In the genomic region with DNA sequence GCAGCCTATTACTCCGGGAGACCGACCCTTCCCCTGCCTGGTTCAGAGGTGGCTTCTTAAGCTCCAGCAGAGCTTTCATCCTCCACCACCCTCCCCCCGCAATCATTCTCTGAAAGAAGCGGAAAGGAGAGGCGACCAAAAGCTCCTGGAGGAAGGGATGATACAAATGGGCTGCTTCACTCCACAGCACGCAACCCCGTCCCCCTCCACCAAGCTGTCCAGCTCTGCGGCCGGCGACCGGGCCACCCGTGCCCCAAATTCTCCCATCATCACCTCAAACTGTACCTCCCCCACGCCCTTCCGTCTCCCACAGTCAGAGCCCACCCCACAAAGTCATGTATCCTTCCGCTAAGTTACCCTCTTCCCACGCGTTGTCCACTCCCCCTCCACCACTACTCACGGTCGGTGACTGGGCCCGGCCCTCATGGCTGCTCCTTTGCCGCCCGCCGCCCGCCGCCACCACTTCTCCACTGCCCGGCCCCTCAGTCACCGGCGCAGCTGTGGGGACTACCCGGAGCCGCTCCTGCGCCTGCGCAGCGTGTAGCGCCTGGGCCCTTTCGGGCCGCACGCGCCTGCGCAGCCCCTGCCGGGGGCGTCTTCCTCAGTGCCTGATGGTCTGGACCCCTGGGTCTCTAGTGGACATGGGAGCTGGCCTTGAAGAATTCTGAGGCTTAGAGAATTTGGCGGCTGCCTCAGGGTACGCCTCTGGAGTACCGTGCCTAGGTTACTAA, we compare ENCODE assay signal across 8 cellular contexts. TPM values are rescaled to one million over a fixed set of nuclear protein-coding genes. Genes with fewer than 3 reads are reported as not detected.
DNase-seq lines count a peak whose midpoint lies in the region; ATAC-seq lines count a peak whose summit lies in the region.

A gene with protein sequence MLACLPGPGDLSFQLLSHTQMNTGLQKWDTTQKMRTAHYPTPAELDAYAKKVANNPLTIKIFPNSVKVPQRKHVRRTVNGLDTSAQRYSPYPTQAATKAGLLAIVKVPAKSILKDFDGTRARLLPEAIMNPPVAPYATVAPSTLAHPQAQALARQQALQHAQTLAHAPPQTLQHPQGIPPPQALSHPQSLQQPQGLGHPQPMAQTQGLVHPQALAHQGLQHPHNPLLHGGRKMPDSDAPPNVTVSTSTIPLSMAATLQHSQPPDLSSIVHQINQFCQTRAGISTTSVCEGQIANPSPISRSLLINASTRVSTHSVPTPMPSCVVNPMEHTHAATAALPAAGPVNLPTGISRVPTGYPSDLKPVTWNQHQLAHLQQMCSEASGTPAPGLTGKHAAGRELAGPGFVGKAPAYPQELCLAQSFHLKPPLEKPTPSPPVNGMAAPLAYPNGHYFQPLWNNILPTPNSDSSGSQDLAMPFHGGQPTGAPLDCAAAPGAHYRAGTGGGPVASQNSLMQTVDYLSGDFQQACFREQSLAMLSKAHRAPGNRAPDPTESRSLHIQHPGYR (minus strand): TSS at position 509 of the 731 bp plus-strand sequence. CDS start 76,123 bp downstream, outside the sequence.

- peaks cover 28% of the 10 kb centered on the region for H3K4me1 Mint-ChIP-seq in activated CD4-positive, alpha-beta T cell treated with anti-CD3 and anti-CD28 coated beads, Interleukin-2, amount 10 ng/mL, durations not matched to agents 7 days and 5 days

- peak within 1 kb of the TSS; percentile 93 for H3K4me3 Mint-ChIP-seq in activated CD4-positive, alpha-beta T cell treated with anti-CD3 and anti-CD28 coated beads, Interleukin-2, amount 10 ng/mL, durations not matched to agents 7 days and 5 days

- peaks cover 3% of the 10 kb centered on the region for H3K36me3 Mint-ChIP-seq in activated CD4-positive, alpha-beta T cell treated with anti-CD3 and anti-CD28 coated beads, Interleukin-2, amount 10 ng/mL, durations not matched to agents 7 days and 5 days (ENCODE audit: low read depth)

- CTCF ChIA-PET in activated CD4-positive, alpha-beta T cell treated with anti-CD3 and anti-CD28 coated beads, Interleukin-2, amount 10 ng/mL, durations not matched to agents 7 days and 5 days (lab: Charles Lee), result interaction anchor here (0.6 to 2.2 kb wide), 11 partner anchors 25 to 116 kb away, joined by 3 to 7 read pairs (median 4); a partner anchor contains a TSS

- ATAC-seq in GM19043 (IDR thresholded peaks at IDR 0.05; ENCODE audit: low read depth, unreplicated experiment) (peak; percentile 55), HG03432 (IDR thresholded peaks at IDR 0.05; ENCODE audit: unreplicated experiment) (peak; percentile 89)

- POLR2A ChIA-PET in activated CD4-positive, alpha-beta T cell treated with anti-CD3 and anti-CD28 coated beads, Interleukin-2, amount 10 ng/mL, durations not matched to agents 7 days and 5 days (lab: Charles Lee), result no interaction called here

- peak; percentile 99 for DNase-seq in AG08396 (ENCODE audit: low spot score)
- DNase-seq in NCI-H526 (lab: John Stamatoyannopoulos, UW), result peak; percentile 86 to 98
- DNase-seq in activated CD4-positive, alpha-beta T cell treated with anti-CD3 and anti-CD28 coated beads, Interleukin-2, amount 10 ng/mL, durations not matched to agents 7 days and 5 days, result peak; percentile 87
- DNase-seq in dedifferentiated amniotic fluid mesenchymal stem cell (ENCODE audit: extremely low spot score), result peak; percentile 74
- peak; percentile 98 for DNase-seq in left kidney (ENCODE audit: low read depth, low spot score)
- peak; percentile 90 for DNase-seq in stimulated activated CD4-positive, alpha-beta T cell treated with anti-CD3 and anti-CD28 coated beads, Interleukin-1b, Interleukin-23, amount 100 ng/mL, for 48 hours

- no peaks in the 10 kb centered on the region for H3K27me3 Mint-ChIP-seq in activated CD4-positive, alpha-beta T cell treated with anti-CD3 and anti-CD28 coated beads, Interleukin-2, amount 10 ng/mL, durations not matched to agents 7 days and 5 days

- H3K9me3 Mint-ChIP-seq in activated CD4-positive, alpha-beta T cell treated with anti-CD3 and anti-CD28 coated beads, Interleukin-2, amount 10 ng/mL, durations not matched to agents 7 days and 5 days, result no peaks in the 10 kb centered on the region

- H3K27ac Mint-ChIP-seq in activated CD4-positive, alpha-beta T cell treated with anti-CD3 and anti-CD28 coated beads, Interleukin-2, amount 10 ng/mL, durations not matched to agents 7 days and 5 days, result peak within 1 kb of the TSS; percentile 90

RNA-seq across cellular contexts. Expression of the gene that starts here (rescaled TPM):
- 10 to 100 TPM; 15.7 to 17.9 TPM for total RNA-seq in activated CD4-positive, alpha-beta T cell treated with anti-CD3 and anti-CD28 coated beads, Interleukin-2, amount 10 ng/mL, durations not matched to agents 7 days and 5 days

Comparison
In these comparisons a context has a peak if more than half of its experiments do, and no peak if none do; other contexts are left out.
1. Peak in every context shown above with its lines: DNase-seq and ATAC-seq.